ENCODE assay signal across 13 cellular contexts in the genomic region with DNA sequence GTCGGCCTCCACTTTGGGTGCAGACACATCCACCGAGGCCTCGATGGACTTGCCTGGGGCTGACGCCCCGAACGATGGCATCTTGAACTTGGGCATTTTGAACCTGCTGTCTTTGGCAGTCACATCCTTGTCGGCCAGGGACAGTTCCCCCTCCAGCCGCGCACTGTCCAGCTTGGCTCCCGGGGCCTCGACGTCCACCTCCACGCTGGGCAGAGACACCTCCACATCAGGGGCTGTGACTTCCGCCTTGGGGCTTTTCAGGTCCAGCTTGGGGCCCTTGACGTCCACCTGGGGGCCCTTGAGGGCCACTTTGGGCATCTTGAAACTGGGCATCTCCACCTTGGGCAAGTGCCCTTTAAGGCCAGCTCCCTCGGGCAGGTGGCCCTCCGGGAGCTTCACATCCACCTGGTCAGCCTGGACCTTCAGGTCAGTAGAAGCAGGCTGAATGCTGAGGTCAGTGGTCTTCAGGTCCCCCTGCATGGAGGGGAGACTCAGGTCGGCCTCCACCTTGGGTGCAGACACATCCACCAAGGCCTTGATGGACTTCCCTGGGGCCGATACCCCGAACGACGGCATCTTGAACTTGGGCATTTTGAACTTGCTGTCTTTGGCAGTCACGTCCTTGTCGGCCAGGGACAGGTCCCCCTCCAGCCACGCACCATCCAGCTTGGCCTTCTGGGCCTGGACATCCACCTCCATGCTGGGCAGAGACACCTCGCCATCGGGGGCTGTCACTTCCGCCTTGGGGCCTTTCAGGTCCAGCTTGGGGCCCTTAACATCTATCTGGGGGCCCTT. TPM values are rescaled to one million over a fixed set of nuclear protein-coding genes. Genes with fewer than 3 reads are reported as not detected.
DNase-seq lines count a peak whose midpoint lies in the region; ATAC-seq and TF ChIP-seq lines count a peak whose summit lies in the region.
"Not testable (repeated sequence)": the region's sequence is repeated elsewhere in the genome, so short reads cannot be mapped to it uniquely, and the experiment has no call there.
"Had no signal": no experiment of that assay in that cellular context is flagged by ENCODE, and none has a peak within 500 bp of the region (broad histone marks: within the 10 kb centered on the region; RNA-seq: fewer than 3 reads in every experiment).

No MANE protein-coding gene starts in this region.

- intact Hi-C loops in CD14-positive monocyte (cut with micrococcal nuclease); left ventricle myocardium inferior (cut with micrococcal nuclease); right cardiac atrium (cut with DNase I); spleen (cut with DNase I; ENCODE audit: low total_unique reads): not testable (repeated sequence)

- not testable (repeated sequence) for H3K27ac ChIP-seq in WERI-Rb-1; left ventricle myocardium inferior (replicated peaks); right cardiac atrium (ENCODE audit: low read length); osteoblast (ENCODE audit: low read depth, low read length); spleen

- 84% methylated on average over 27 of the region's 28 CpGs for WGBS in right cardiac atrium
- WGBS in spleen, 5 donors: 81 to 92% (median 90%) methylated on average over 19 to 28 of the region's 28 CpGs

- not testable (repeated sequence) for H3K36me3 ChIP-seq in WERI-Rb-1; left ventricle myocardium inferior; osteoblast (ENCODE audit: insufficient read depth, low read length); spleen

- not testable (repeated sequence) for H3K4me3 ChIP-seq in WERI-Rb-1 (ENCODE audit: low read depth, low read length); left ventricle myocardium inferior; right cardiac atrium (ENCODE audit: low read length); osteoblast (ENCODE audit: insufficient read depth, low read length); spleen

- H4K20me1 ChIP-seq in osteoblast (ENCODE audit: insufficient read depth, low read length): not testable (repeated sequence)

- not testable (repeated sequence) for H2AFZ ChIP-seq in osteoblast (ENCODE audit: low read length)

- H3K27me3 Mint-ChIP-seq in CD14-positive monocyte (ENCODE audit: low read depth in 3 of 3); glutamatergic neuron (ENCODE audit: unreplicated experiment): not testable (repeated sequence)

- not testable (repeated sequence) for ATAC-seq in right cardiac atrium

- DNase-seq in CD14-positive monocyte (ENCODE audit: low spot score) (peak; percentile 28), WERI-Rb-1 (peak; percentile 1), glutamatergic neuron (peak; percentile 4), left ventricle myocardium inferior (peak; percentile 11), right cardiac atrium (peak in 2 of 3 donors; percentile 26 to 39), osteoblast (ENCODE audit: insufficient read length, low spot score, missing footprints) (peak; percentile 6), spleen (peak; percentile 60)

- not testable (repeated sequence) for H3K36me3 Mint-ChIP-seq in CD14-positive monocyte; glutamatergic neuron (ENCODE audit: unreplicated experiment)

- not testable (repeated sequence) for H3K4me1 ChIP-seq in left ventricle myocardium inferior; right cardiac atrium (ENCODE audit: control insufficient read depth, insufficient read depth, low read length); osteoblast (ENCODE audit: insufficient read depth, low read length); spleen

- H3K4me1 Mint-ChIP-seq in CD14-positive monocyte; glutamatergic neuron (ENCODE audit: low read depth, unreplicated experiment): not testable (repeated sequence)

- H3K27me3 ChIP-seq in WERI-Rb-1 (ENCODE audit: insufficient read depth, low read depth, severe bottlenecking); right cardiac atrium (ENCODE audit: control insufficient read depth, insufficient read depth); osteoblast (ENCODE audit: insufficient read depth, low read length): not testable (repeated sequence)
- peaks cover 19% of the 10 kb centered on the region for H3K27me3 ChIP-seq in left ventricle myocardium inferior (ENCODE audit: low read depth)
- H3K27me3 ChIP-seq in spleen (replicated peaks in 1 of 7): peaks cover 0 to 23% (median 8%) of the 10 kb centered on the region in 7 donors

- not testable (repeated sequence) for H3K4me2 ChIP-seq in osteoblast (ENCODE audit: insufficient read depth, low read length)

- H3K79me2 ChIP-seq in osteoblast (ENCODE audit: insufficient read depth, low read length): not testable (repeated sequence)

- not testable (repeated sequence) for H3K4me3 Mint-ChIP-seq in CD14-positive monocyte; glutamatergic neuron (ENCODE audit: unreplicated experiment)

- H3K9me3 ChIP-seq in WERI-Rb-1 (ENCODE audit: severe bottlenecking); left ventricle myocardium inferior (replicated peaks); right cardiac atrium (ENCODE audit: control insufficient read depth, low read length); osteoblast (ENCODE audit: low read depth, low read length); spleen: not testable (repeated sequence)

- H3K27ac Mint-ChIP-seq in CD14-positive monocyte; glutamatergic neuron (ENCODE audit: unreplicated experiment): not testable (repeated sequence)

- not testable (repeated sequence) for H3K9me3 Mint-ChIP-seq in CD14-positive monocyte; glutamatergic neuron (ENCODE audit: unreplicated experiment)

- TF ChIP-seq POLR2A in spleen (IDR thresholded peaks at IDR 0.05): not testable (repeated sequence)

- TF ChIP-seq CTCF in CD14-positive monocyte (IDR thresholded peaks at IDR 0.05); WERI-Rb-1 (IDR thresholded peaks at IDR 0.05; ENCODE audit: low read depth, low read length); glutamatergic neuron (IDR thresholded peaks at IDR 0.05; ENCODE audit: partially characterized antibody, unreplicated experiment); left ventricle myocardium inferior (IDR thresholded peaks at IDR 0.05; ENCODE audit: borderline replicate concordance); osteoblast (IDR thresholded peaks at IDR 0.05; ENCODE audit: extremely low read depth, low read depth, low read length); spleen (IDR thresholded peaks at IDR 0.05 in 8 of 11, conservative IDR thresholded peaks at IDR 0.05 in 3 of 11): not testable (repeated sequence)

RNA-seq across cellular contexts. Expression of gene AHNAK2, which starts 26.1 kb away (rescaled TPM):
- polyA plus RNA-seq in CD14-positive monocyte: under 1 TPM in 1 of 2 donors, not detected in 1; 0.01 TPM
- 44.8 TPM for total RNA-seq in glutamatergic neuron (ENCODE audit: unreplicated experiment)
- 2.5 TPM for total RNA-seq in left ventricle myocardium inferior
- 1 to 10 TPM; 2.5 to 5.7 (median 3.3) TPM for total RNA-seq in right cardiac atrium
- 2.0 TPM for polyA plus RNA-seq in right cardiac atrium
- 30.8 and 31.8 TPM in 2 replicates for total RNA-seq in osteoblast
- 1 to 10 TPM in 1 of 7 donors, under 1 TPM in 6; 0.26 to 1.3 (median 0.66) TPM for total RNA-seq in spleen
- polyA plus RNA-seq in spleen: under 1 TPM; 0.30 to 0.86 (median 0.76) TPM
- total RNA-seq: CD4-positive, CD25-positive, alpha-beta regulatory T cell had no signal
- polyA plus RNA-seq: CD4-positive, alpha-beta memory T cell; CD4-positive, CD25-positive, alpha-beta regulatory T cell; CD8-positive, alpha-beta memory T cell had no signal

RNA-seq across cellular contexts. Expression of gene PLD4, which starts 27.4 kb away (rescaled TPM):
- polyA plus RNA-seq in CD14-positive monocyte: 10 to 100 TPM; 15.1 to 15.5 TPM
- total RNA-seq in glutamatergic neuron (ENCODE audit: unreplicated experiment): not detected
- total RNA-seq in left ventricle myocardium inferior: 0.44 TPM
- total RNA-seq in right cardiac atrium: under 1 TPM; 0.06 to 0.88 (median 0.20) TPM
- 0.05 TPM for polyA plus RNA-seq in right cardiac atrium
- not detected in 2 replicates for total RNA-seq in osteoblast
- 10 to 100 TPM in 6 of 7 donors, 1 to 10 TPM in 1; 5.4 to 30.2 (median 13.9) TPM for total RNA-seq in spleen
- polyA plus RNA-seq in spleen: 10 to 100 TPM; 25.8 to 31.3 (median 29.8) TPM
- total RNA-seq: A673; CD4-positive, alpha-beta memory T cell; CD4-positive, CD25-positive, alpha-beta regulatory T cell; Daoy; G401 had no signal
- polyA plus RNA-seq: CD8-positive, alpha-beta memory T cell had no signal

RNA-seq across cellular contexts. Expression of gene CLBA1, which starts 33.5 kb away (rescaled TPM):
- under 1 TPM; 0.62 to 0.76 TPM for polyA plus RNA-seq in CD14-positive monocyte
- 5.9 TPM for total RNA-seq in glutamatergic neuron (ENCODE audit: unreplicated experiment)
- total RNA-seq in left ventricle myocardium inferior: 2.4 TPM
- 1 to 10 TPM; 1.8 to 4.2 (median 3.1) TPM for total RNA-seq in right cardiac atrium
- polyA plus RNA-seq in right cardiac atrium: 2.4 TPM
- total RNA-seq in osteoblast: 11.5 and 12.3 TPM in 2 replicates
- total RNA-seq in spleen: 1 to 10 TPM; 1.7 to 4.0 (median 3.4) TPM
- 1 to 10 TPM; 3.7 to 4.3 (median 3.9) TPM for polyA plus RNA-seq in spleen

Comparison
In these comparisons a context has a peak if more than half of its experiments do, and no peak if none do; other contexts are left out.
1. DNase-seq: peak in every context shown above with its lines; median percentile 60 in spleen; 32 in right cardiac atrium; 28 in CD14-positive monocyte; 11 in left ventricle myocardium inferior; 6 in osteoblast; 4 in glutamatergic neuron; 1 in WERI-Rb-1.